Comparison of ENCODE assay signal across 21 cellular contexts in genomic region chr2:107621186-107621835, GRCh38.
"Had no signal": no experiment of that assay in that cellular context is flagged by ENCODE, and none has a peak within 500 bp of the region (broad histone marks: within the 10 kb centered on the region; RNA-seq: fewer than 3 reads in every experiment).

No MANE protein-coding gene starts in this region.

- DNase-seq: effector memory CD4-positive, alpha-beta T cell; head of caudate nucleus; hypothalamus; islet precursor cell; mammary epithelial cell; naive thymus-derived CD4-positive, alpha-beta T cell; nephron progenitor cell; spleen; stimulated activated CD4-positive, alpha-beta T cell treated with anti-CD3 and anti-CD28 coated beads, Interleukin-15, amount 100 ng/mL, for 24 hours; stimulated activated CD4-positive, alpha-beta T cell treated with anti-CD3 and anti-CD28 coated beads, Interleukin-1b, Interleukin-23, amount 100 ng/mL, for 48 hours; stimulated activated CD4-positive, alpha-beta T cell treated with anti-CD3 and anti-CD28 coated beads, Interleukin-4, amount 100 ng/mL, for 4 hours; stimulated activated naive B cell treated with anti-CD40 and anti-IgM and Interleukin-4, amounts not matched to agents 10 μg/mL and 1 μg/mL and 100 μg/mL, for 72 hours; stimulated activated naive CD8-positive, alpha-beta T cell treated with anti-CD3 and anti-CD28 coated beads, Interleukin-15, amount 100 ng/mL, for 72 hours; testis; upper lobe of right lung had no signal

- H3K36me3 ChIP-seq: esophagus muscularis mucosa, prostate gland, spleen, tibial nerve, upper lobe of right lung had no signal

- H3K27ac ChIP-seq: epithelial cell of prostate, esophagus muscularis mucosa, parathyroid adenoma, prostate gland, spleen, testis, tibial nerve, upper lobe of right lung had no signal

- H3K27me3 ChIP-seq: esophagus muscularis mucosa, spleen, testis, tibial nerve, upper lobe of right lung had no signal

- ATAC-seq: naive thymus-derived CD4-positive, alpha-beta T cell; sciatic nerve; stimulated activated naive B cell treated with anti-CD40 and anti-IgM and Interleukin-4, amounts not matched to agents 10 μg/mL and 1 μg/mL and 100 μg/mL, for 72 hours; stimulated activated naive CD8-positive, alpha-beta T cell treated with anti-CD3 and anti-CD28 coated beads, Interleukin-15, amount 100 ng/mL, for 72 hours; upper lobe of right lung had no signal

- H3K4me1 ChIP-seq: esophagus muscularis mucosa, parathyroid adenoma, prostate gland, spleen, testis, tibial nerve, upper lobe of right lung had no signal

- H3K9me3 ChIP-seq: esophagus muscularis mucosa, prostate gland, testis had no signal

- H3K4me3 ChIP-seq: esophagus muscularis mucosa, prostate gland, spleen, testis, tibial nerve, upper lobe of right lung had no signal
